In the genomic region with DNA sequence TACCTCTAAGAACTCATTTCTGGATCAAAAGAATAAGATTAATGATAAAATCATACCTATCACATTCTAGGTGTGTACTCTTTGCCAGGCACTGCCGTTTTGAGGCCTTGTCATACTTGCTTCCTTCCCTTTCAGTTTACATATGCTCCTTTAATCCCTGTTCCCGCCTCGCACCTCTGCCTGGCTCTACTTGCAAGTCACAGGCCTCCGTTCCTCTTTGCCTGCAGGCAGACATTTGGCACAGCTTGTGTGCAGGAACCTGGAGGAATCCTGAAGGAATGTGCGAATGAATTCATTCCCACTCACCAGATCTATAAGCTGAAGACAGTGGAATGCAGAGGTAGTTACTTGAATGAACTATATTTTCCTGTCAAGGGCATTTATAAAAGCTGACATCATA, we compare ENCODE assay signal across 14 cellular contexts. TPM values are rescaled to one million over a fixed set of nuclear protein-coding genes. Genes with fewer than 3 reads are reported as not detected.
DNase-seq lines count a peak whose midpoint lies in the region; ATAC-seq, FAIRE-seq and TF ChIP-seq lines count a peak whose summit lies in the region.
"Had no signal": no experiment of that assay in that cellular context is flagged by ENCODE, and none has a peak within 500 bp of the region (broad histone marks: within the 10 kb centered on the region; RNA-seq: fewer than 3 reads in every experiment).

No MANE protein-coding gene starts in this region.

- TF ChIP-seq RAD21 in H1 (IDR thresholded peaks at IDR 0.05 in 1 of 2, conservative IDR thresholded peaks at IDR 0.05 in 1 of 2; ENCODE audit: low read depth in 2 of 2, low read length in 2 of 2), result no peak

- no peaks in the 10 kb centered on the region for H4K20me1 ChIP-seq in H1 (replicated peaks in 1 of 2; ENCODE audit: control insufficient read depth in 1 of 2, insufficient read depth in 2 of 2, low read length in 2 of 2)
- H4K20me1 ChIP-seq: BLaER1 had no signal

- H2BK12ac ChIP-seq in H1 (ENCODE audit: low read depth, low read length), result no peak overlapping the region

- H4K91ac ChIP-seq in H1 (replicated peaks; ENCODE audit: insufficient read length, low read length), result no peak overlapping the region

- no peak overlapping the region for H3K14ac ChIP-seq in H1 (ENCODE audit: insufficient read length)

- H3K23ac ChIP-seq in H1 (ENCODE audit: insufficient read length), result no peak overlapping the region
- no peak overlapping the region for H3K23ac ChIP-seq in mesendoderm (ENCODE audit: low read length)

- H3K79me1 ChIP-seq in H1 (ENCODE audit: low read depth, low read length) (no peaks in the 10 kb centered on the region), mesendoderm (ENCODE audit: low read length) (peaks cover 2% of the 10 kb centered on the region)

- no peaks in the 10 kb centered on the region for H3K27me3 ChIP-seq in NT2/D1 (ENCODE audit: insufficient read depth, insufficient read length)
- no peaks in the 10 kb centered on the region; a peak in 2 of 7 replicates for H3K27me3 ChIP-seq in H1 (replicated peaks in 1 of 4; ENCODE audit: control insufficient read depth in 3 of 4, extremely low read depth in 1 of 4, insufficient read depth in 3 of 4, low read length in 3 of 4)
- H3K27me3 ChIP-seq in mesendoderm (ENCODE audit: insufficient read depth, low read length, poor library complexity), result no peaks in the 10 kb centered on the region
- no peaks in the 10 kb centered on the region for H3K27me3 ChIP-seq in stomach smooth muscle (ENCODE audit: control insufficient read depth in 1 of 2, insufficient read depth in 2 of 2, low read length in 2 of 2)
- H3K27me3 ChIP-seq: BLaER1 had no signal

- H3K4me1 ChIP-seq in NT2/D1 (ENCODE audit: insufficient read depth, insufficient read length), result no peaks in the 10 kb centered on the region
- H3K4me1 ChIP-seq in H1 (replicated peaks in 1 of 4; ENCODE audit: control insufficient read depth in 3 of 4, insufficient read depth in 4 of 4, low read length in 3 of 4), result peaks cover 0 to 7% (median 1%) of the 10 kb centered on the region in 4 experiments; a peak in 3 of 7 replicates
- H3K4me1 ChIP-seq in mesendoderm (ENCODE audit: control insufficient read depth, low read depth, low read length), result peaks cover 21% of the 10 kb centered on the region
- peaks cover 34% of the 10 kb centered on the region for H3K4me1 ChIP-seq in stomach smooth muscle (ENCODE audit: control insufficient read depth, insufficient read depth, low read length)
- H3K4me1 ChIP-seq: BLaER1 had no signal

- H3K79me2 ChIP-seq in H1 (ENCODE audit: control insufficient read depth in 1 of 2, insufficient read depth in 2 of 2, low read length in 2 of 2) (no peaks in the 10 kb centered on the region), mesendoderm (ENCODE audit: control insufficient read depth, insufficient read depth, low read length) (peaks cover 30% of the 10 kb centered on the region)

- H4K5ac ChIP-seq in H1 (ENCODE audit: insufficient read length, low read depth, low read length) (no peak overlapping the region), mesendoderm (ENCODE audit: low read length) (no peak overlapping the region)

- H2BK5ac ChIP-seq in H1 (ENCODE audit: low read depth, low read length) (no peak overlapping the region), mesendoderm (ENCODE audit: low read length) (no peak overlapping the region)

- no peak for TF ChIP-seq POLR2A in H1 (IDR thresholded peaks at IDR 0.05; ENCODE audit: control extremely low read depth in 1 of 2, low read depth in 2 of 2, low read length in 2 of 2)

- no peak overlapping the region for H3K27ac ChIP-seq in H1 (ENCODE audit: low read depth, low read length)
- peak overlapping the region; percentile 48 for H3K27ac ChIP-seq in mesendoderm (ENCODE audit: low read depth, low read length)
- peak overlapping the region; percentile 53 for H3K27ac ChIP-seq in stomach smooth muscle (ENCODE audit: low read length)
- H3K27ac ChIP-seq: BLaER1 had no signal

- H3K18ac ChIP-seq in H1 (ENCODE audit: extremely low read depth, low read length) (no peak overlapping the region), mesendoderm (ENCODE audit: low read length) (peak overlapping the region; percentile 68)

- H3K36me3 ChIP-seq in NT2/D1 (ENCODE audit: insufficient read depth, insufficient read length, low read length) (peaks cover 36% of the 10 kb centered on the region), H1 (ENCODE audit: control insufficient read depth in 2 of 4, insufficient read depth in 4 of 4, low read length in 3 of 4) (no peaks in the 10 kb centered on the region), mesendoderm (ENCODE audit: control insufficient read depth, insufficient read depth, low read length) (no peaks in the 10 kb centered on the region), stomach smooth muscle (ENCODE audit: control insufficient read depth in 2 of 2, insufficient read depth in 2 of 2, low read length in 2 of 2) (no peaks in the 10 kb centered on the region)
- H3K36me3 ChIP-seq: BLaER1 had no signal

- DNase-seq in NT2/D1 (ENCODE audit: low read depth, low spot score) (peak; percentile 66), H1 (ENCODE audit: low read depth in 1 of 2, low spot score in 2 of 2) (no peak), mesendoderm (peak; percentile 96), kidney glomerular epithelial cell (lab: John Stamatoyannopoulos, UW) (no peak), SHP77 (lab: John Stamatoyannopoulos, UW) (no peak)
- DNase-seq: activated CD4-positive, alpha-beta T cell treated with anti-CD3 and anti-CD28 coated beads, Interleukin-2, amount 10 ng/mL, durations not matched to agents 24 days and 14 days; activated naive CD8-positive, alpha-beta T cell treated with anti-CD3 and anti-CD28 coated beads for 36 hours; DMS153; glutamatergic neuron; substantia nigra had no signal

- no peak overlapping the region for H4K8ac ChIP-seq in H1 (ENCODE audit: extremely low read depth, insufficient read depth, low read length)
- H4K8ac ChIP-seq in mesendoderm (ENCODE audit: low read depth, low read length), result no peak overlapping the region

- no peak for TF ChIP-seq CTCF in H1 (IDR thresholded peaks at IDR 0.05; ENCODE audit: control extremely low read depth in 1 of 3, insufficient read depth in 1 of 3, low read depth in 1 of 3, low read length in 3 of 3)

- POLR2A ChIA-PET in H1 (lab: Charles Lee; ENCODE audit: partially characterized antibody), result no interaction called here

- TF ChIP-seq EP300 in H1 (IDR thresholded peaks at IDR 0.05; ENCODE audit: borderline replicate concordance in 1 of 2, low read depth in 2 of 2, low read length in 2 of 2), result no peak

- H2BK120ac ChIP-seq in H1 (replicated peaks; ENCODE audit: low read depth, low read length), result no peak overlapping the region
- peak overlapping the region; percentile 73 for H2BK120ac ChIP-seq in mesendoderm (ENCODE audit: low read depth, low read length)

- H3K23me2 ChIP-seq in H1 (ENCODE audit: low read depth, low read length), result no peaks in the 10 kb centered on the region; the same call in 1 of the 2 replicates

- no peak overlapping the region for H2AFZ ChIP-seq in H1 (ENCODE audit: low read length)

- WGBS in H1 (ENCODE audit: extremely low coverage in 1 of 2, insufficient coverage in 1 of 2, insufficient read length in 1 of 2, insufficient replicate concordance in 2 of 2, low coverage in 1 of 2, low lambda C conversion rate in 2 of 2, missing lambda C conversion rate in 1 of 2), 2 experiments, result 73% methylated on average over 5 of the region's 5 CpGs; no CpG with 5 or more reads in 1 of the 2 experiments
- WGBS in mesendoderm (ENCODE audit: extremely low coverage, insufficient coverage, low lambda C conversion rate), result no CpG with 5 or more reads among the region's 5 CpGs

- H3K9ac ChIP-seq in NT2/D1 (ENCODE audit: insufficient read length, low read depth), result no peak overlapping the region
- no peak overlapping the region for H3K9ac ChIP-seq in H1 (replicated peaks in 1 of 4; ENCODE audit: extremely low read depth in 1 of 4, low read depth in 3 of 4, low read length in 3 of 4)
- no peak overlapping the region for H3K9ac ChIP-seq in mesendoderm (ENCODE audit: low read length)
- H3K9ac ChIP-seq in stomach smooth muscle (ENCODE audit: low read length in 2 of 2), result peak overlapping the region in 1 of 2 donors; percentile 25
- H3K9ac ChIP-seq: BLaER1 had no signal

- CTCF ChIA-PET in H1 (lab: Charles Lee; ENCODE audit: partially characterized antibody), result interaction anchor here (1.0 kb wide), 1 partner anchor 14 kb away, joined by 4 read pairs; no protein-coding TSS in a partner anchor

- no peak for ATAC-seq in GM18511 (IDR thresholded peaks at IDR 0.05; ENCODE audit: unreplicated experiment)
- ATAC-seq: Right ventricle myocardium inferior had no signal

- H2BK15ac ChIP-seq in H1 (ENCODE audit: low read length), result no peak overlapping the region
- no peak overlapping the region for H2BK15ac ChIP-seq in mesendoderm (replicated peaks; ENCODE audit: low read depth)

- H3K56ac ChIP-seq in H1 (replicated peaks; ENCODE audit: insufficient read length, low read depth, low read length), result no peak overlapping the region
- no peak overlapping the region for H3K56ac ChIP-seq in mesendoderm (ENCODE audit: low read length)

- no peak overlapping the region for H2BK20ac ChIP-seq in H1 (ENCODE audit: low read length)

- FAIRE-seq in H1 (lab: Jason Lieb, UNC), result no peak

- no peaks in the 10 kb centered on the region for H3K9me3 ChIP-seq in NT2/D1 (ENCODE audit: insufficient read depth, low read length)
- no peaks in the 10 kb centered on the region for H3K9me3 ChIP-seq in H1 (ENCODE audit: insufficient read depth in 2 of 2, low read depth in 1 of 2, low read length in 1 of 2)
- no peaks in the 10 kb centered on the region for H3K9me3 ChIP-seq in stomach smooth muscle (ENCODE audit: control insufficient read depth in 2 of 2, low read length in 2 of 2)
- H3K9me3 ChIP-seq: BLaER1 had no signal

- H3K4me2 ChIP-seq in H1 (ENCODE audit: insufficient read depth in 1 of 2, low read depth in 2 of 2, low read length in 2 of 2) (no peak overlapping the region; a peak in 1 of 4 replicates), mesendoderm (ENCODE audit: low read length) (no peak overlapping the region)
- H3K4me2 ChIP-seq: BLaER1 had no signal

- H3K4ac ChIP-seq in H1 (replicated peaks; ENCODE audit: insufficient read length, low read depth, low read length) (no peak overlapping the region), mesendoderm (ENCODE audit: low read depth, low read length) (no peak overlapping the region)

- H3K4me3 ChIP-seq in NT2/D1 (ENCODE audit: insufficient read length, low read depth), result no peak overlapping the region
- H3K4me3 ChIP-seq in H1 (ENCODE audit: extremely low read depth in 1 of 4, insufficient read depth in 2 of 4, low read depth in 3 of 4, low read length in 4 of 4), result no peak overlapping the region
- no peak overlapping the region for H3K4me3 ChIP-seq in mesendoderm (ENCODE audit: low read length)
- H3K4me3 ChIP-seq in stomach smooth muscle (ENCODE audit: low read length in 2 of 2), result no peak overlapping the region
- H3K4me3 ChIP-seq: BLaER1 had no signal

- H2AK5ac ChIP-seq in H1 (ENCODE audit: low read depth, low read length), result no peak overlapping the region
- H2AK5ac ChIP-seq in mesendoderm (ENCODE audit: low read length), result no peak overlapping the region

RNA-seq across cellular contexts. Expression of a gene that starts 13.8 kb away (rescaled TPM):
- total RNA-seq in H1 (2021; fragmentation: NEBNext Ultra II Directional; extraction: Animal tissue kit (Norgen Biotek cat#: 25700)), result 1.6 and 2.7 TPM in 2 replicates
- polyA plus RNA-seq in H1 (2011; rRNA removed), result 1.2 and 1.6 TPM in 2 replicates
- polyA plus RNA-seq in H1 (2011; cell fraction: cytosol; rRNA removed), result 1.7 TPM
- polyA plus RNA-seq in H1 (2011; cell fraction: nucleus; rRNA removed), result 2.7 TPM
- 2.1 to 6.4 TPM (median 2.4 TPM) in 4 replicates for polyA plus RNA-seq in H1 (2012, experiment 1 of 2)
- polyA plus RNA-seq in H1 (2012, experiment 2 of 2), result 0.84 TPM
- polyA plus RNA-seq in H1 (2013, experiment 1 of 2), result 5.5 TPM
- polyA plus RNA-seq in H1 (2013, experiment 2 of 2), result 4.1 TPM
- polyA minus RNA-seq in H1 (2011; rRNA and poly(A)+ RNA removed), result 3.8 and 4.1 TPM in 2 replicates
- polyA minus RNA-seq in H1 (2011; cell fraction: cytosol; rRNA and poly(A)+ RNA removed), result 1.6 TPM
- polyA minus RNA-seq in H1 (2011; cell fraction: nucleus; rRNA and poly(A)+ RNA removed), result 4.9 TPM
- polyA plus RNA-seq in mesendoderm (2013, experiment 1 of 2), result 136 TPM
- polyA plus RNA-seq in mesendoderm (2013, experiment 2 of 2), result 138 TPM
- total RNA-seq: activated CD4-positive, alpha-beta T cell treated with anti-CD3 and anti-CD28 coated beads, Interleukin-2, amount 10 ng/mL, durations not matched to agents 24 days and 14 days; activated naive CD8-positive, alpha-beta T cell treated with anti-CD3 and anti-CD28 coated beads for 36 hours had no signal

Comparison
In these comparisons a context has a peak if more than half of its experiments do, and no peak if none do; other contexts are left out.
1. DNase-seq: peak in NT2/D1 (single experiment) and mesendoderm (single experiment); none in H1 (0 of 2), kidney glomerular epithelial cell (single experiment) and SHP77 (0 of 2).